In genomic region chr9:128136816-128137793, GRCh38 we compare ENCODE assay signal across 1 cellular context.
A peak's percentile ranks its signal among the peaks of the same experiment; 100 is the strongest.
TF ChIP-seq lines count a peak whose summit lies in the region.

No MANE protein-coding gene starts in this region.

TF ChIP-seq in K562, 482 proteins besides CTCF, POLR2A, EP300 and RAD21 (continued from another document):
- TF ChIP-seq, protein P1, sequence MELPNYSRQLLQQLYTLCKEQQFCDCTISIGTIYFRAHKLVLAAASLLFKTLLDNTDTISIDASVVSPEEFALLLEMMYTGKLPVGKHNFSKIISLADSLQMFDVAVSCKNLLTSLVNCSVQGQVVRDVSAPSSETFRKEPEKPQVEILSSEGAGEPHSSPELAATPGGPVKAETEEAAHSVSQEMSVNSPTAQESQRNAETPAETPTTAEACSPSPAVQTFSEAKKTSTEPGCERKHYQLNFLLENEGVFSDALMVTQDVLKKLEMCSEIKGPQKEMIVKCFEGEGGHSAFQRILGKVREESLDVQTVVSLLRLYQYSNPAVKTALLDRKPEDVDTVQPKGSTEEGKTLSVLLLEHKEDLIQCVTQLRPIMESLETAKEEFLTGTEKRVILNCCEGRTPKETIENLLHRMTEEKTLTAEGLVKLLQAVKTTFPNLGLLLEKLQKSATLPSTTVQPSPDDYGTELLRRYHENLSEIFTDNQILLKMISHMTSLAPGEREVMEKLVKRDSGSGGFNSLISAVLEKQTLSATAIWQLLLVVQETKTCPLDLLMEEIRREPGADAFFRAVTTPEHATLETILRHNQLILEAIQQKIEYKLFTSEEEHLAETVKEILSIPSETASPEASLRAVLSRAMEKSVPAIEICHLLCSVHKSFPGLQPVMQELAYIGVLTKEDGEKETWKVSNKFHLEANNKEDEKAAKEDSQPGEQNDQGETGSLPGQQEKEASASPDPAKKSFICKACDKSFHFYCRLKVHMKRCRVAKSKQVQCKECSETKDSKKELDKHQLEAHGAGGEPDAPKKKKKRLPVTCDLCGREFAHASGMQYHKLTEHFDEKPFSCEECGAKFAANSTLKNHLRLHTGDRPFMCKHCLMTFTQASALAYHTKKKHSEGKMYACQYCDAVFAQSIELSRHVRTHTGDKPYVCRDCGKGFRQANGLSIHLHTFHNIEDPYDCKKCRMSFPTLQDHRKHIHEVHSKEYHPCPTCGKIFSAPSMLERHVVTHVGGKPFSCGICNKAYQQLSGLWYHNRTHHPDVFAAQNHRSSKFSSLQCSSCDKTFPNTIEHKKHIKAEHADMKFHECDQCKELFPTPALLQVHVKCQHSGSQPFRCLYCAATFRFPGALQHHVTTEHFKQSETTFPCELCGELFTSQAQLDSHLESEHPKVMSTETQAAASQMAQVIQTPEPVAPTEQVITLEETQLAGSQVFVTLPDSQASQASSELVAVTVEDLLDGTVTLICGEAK (IDR thresholded peaks at IDR 0.05) = no peak
- TF ChIP-seq, protein P1 (CRISPR knock-in tag; IDR thresholded peaks at IDR 0.05) = no peak
- TF ChIP-seq, protein P2, sequence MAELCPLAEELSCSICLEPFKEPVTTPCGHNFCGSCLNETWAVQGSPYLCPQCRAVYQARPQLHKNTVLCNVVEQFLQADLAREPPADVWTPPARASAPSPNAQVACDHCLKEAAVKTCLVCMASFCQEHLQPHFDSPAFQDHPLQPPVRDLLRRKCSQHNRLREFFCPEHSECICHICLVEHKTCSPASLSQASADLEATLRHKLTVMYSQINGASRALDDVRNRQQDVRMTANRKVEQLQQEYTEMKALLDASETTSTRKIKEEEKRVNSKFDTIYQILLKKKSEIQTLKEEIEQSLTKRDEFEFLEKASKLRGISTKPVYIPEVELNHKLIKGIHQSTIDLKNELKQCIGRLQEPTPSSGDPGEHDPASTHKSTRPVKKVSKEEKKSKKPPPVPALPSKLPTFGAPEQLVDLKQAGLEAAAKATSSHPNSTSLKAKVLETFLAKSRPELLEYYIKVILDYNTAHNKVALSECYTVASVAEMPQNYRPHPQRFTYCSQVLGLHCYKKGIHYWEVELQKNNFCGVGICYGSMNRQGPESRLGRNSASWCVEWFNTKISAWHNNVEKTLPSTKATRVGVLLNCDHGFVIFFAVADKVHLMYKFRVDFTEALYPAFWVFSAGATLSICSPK (IDR thresholded peaks at IDR 0.05; ENCODE audit: borderline replicate concordance) = no peak
- TF ChIP-seq CREB3 (tag; conservative IDR thresholded peaks at IDR 0.05; ENCODE audit: low read depth) (no peak), KLF6 (CRISPR knock-in tag; IDR thresholded peaks at IDR 0.05; ENCODE audit: borderline replicate concordance) (no peak), MTA1 (IDR thresholded peaks at IDR 0.05; ENCODE audit: borderline replicate concordance) (no peak), NR2F6 (CRISPR knock-in tag; IDR thresholded peaks at IDR 0.05) (no peak), RBM34 (IDR thresholded peaks at IDR 0.05; ENCODE audit: borderline replicate concordance, insufficient read depth, low read length) (no peak), PYGO2 (tag; IDR thresholded peaks at IDR 0.05) (no peak), SAP30 (IDR thresholded peaks at IDR 0.05; ENCODE audit: borderline replicate concordance, insufficient read depth, low read depth, low read length, poor library complexity, severe bottlenecking) (no peak), ASH1L (IDR thresholded peaks at IDR 0.05; ENCODE audit: borderline replicate concordance, low read depth, partially characterized antibody) (no peak), BACH1 (tag; IDR thresholded peaks at IDR 0.05) (peak; percentile 50; the same call in 1 of the 2 replicates), ZNF224 (CRISPR knock-in tag; IDR thresholded peaks at IDR 0.05) (no peak), SMARCE1 (IDR thresholded peaks at IDR 0.05) (peak; percentile 37; the same call in 1 of the 2 replicates), RNF2 (IDR thresholded peaks at IDR 0.05) (no peak), ZNF239 (CRISPR knock-in tag; IDR thresholded peaks at IDR 0.05) (no peak), ZBTB17 (CRISPR knock-in tag; IDR thresholded peaks at IDR 0.05) (no peak), SIRT6 (IDR thresholded peaks at IDR 0.05; ENCODE audit: low read depth, low read length) (no peak), CHD4 (IDR thresholded peaks at IDR 0.05; ENCODE audit: insufficient read depth, insufficient replicate concordance, low read depth, low read length, poor library complexity, severe bottlenecking) (no peak), ADNP (tag; IDR thresholded peaks at IDR 0.05) (no peak), JUN (IDR thresholded peaks at IDR 0.05; ENCODE audit: borderline replicate concordance, low read depth, low read length) (peak; percentile 56; the same call in 1 of the 2 replicates), JUN (CRISPR knock-in tag; IDR thresholded peaks at IDR 0.05; ENCODE audit: borderline replicate concordance) (no peak), ZZZ3 (IDR thresholded peaks at IDR 0.05) (no peak), E2F4 (CRISPR knock-in tag; IDR thresholded peaks at IDR 0.05; ENCODE audit: low read depth) (no peak), ZNF696 (CRISPR knock-in tag; conservative IDR thresholded peaks at IDR 0.05) (no peak), ZNF212 (CRISPR knock-in tag; IDR thresholded peaks at IDR 0.05) (no peak), FOXJ2 (tag; IDR thresholded peaks at IDR 0.05) (no peak), HDAC3 (IDR thresholded peaks at IDR 0.05; ENCODE audit: borderline replicate concordance, partially characterized antibody) (no peak), HMGN3 (IDR thresholded peaks at IDR 0.05; ENCODE audit: borderline replicate concordance, extremely low read depth, insufficient read length, low read depth, low read length) (no peak), POLR2H (tag; IDR thresholded peaks at IDR 0.05; ENCODE audit: low read depth) (no peak), SLC30A9 (CRISPR knock-in tag; IDR thresholded peaks at IDR 0.05) (no peak), ZNF830 (CRISPR knock-in tag; IDR thresholded peaks at IDR 0.05) (no peak), ZNF780A (CRISPR knock-in tag; IDR thresholded peaks at IDR 0.05) (no peak)
- TF ChIP-seq, protein P3, sequence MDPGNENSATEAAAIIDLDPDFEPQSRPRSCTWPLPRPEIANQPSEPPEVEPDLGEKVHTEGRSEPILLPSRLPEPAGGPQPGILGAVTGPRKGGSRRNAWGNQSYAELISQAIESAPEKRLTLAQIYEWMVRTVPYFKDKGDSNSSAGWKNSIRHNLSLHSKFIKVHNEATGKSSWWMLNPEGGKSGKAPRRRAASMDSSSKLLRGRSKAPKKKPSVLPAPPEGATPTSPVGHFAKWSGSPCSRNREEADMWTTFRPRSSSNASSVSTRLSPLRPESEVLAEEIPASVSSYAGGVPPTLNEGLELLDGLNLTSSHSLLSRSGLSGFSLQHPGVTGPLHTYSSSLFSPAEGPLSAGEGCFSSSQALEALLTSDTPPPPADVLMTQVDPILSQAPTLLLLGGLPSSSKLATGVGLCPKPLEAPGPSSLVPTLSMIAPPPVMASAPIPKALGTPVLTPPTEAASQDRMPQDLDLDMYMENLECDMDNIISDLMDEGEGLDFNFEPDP (CRISPR knock-in tag; IDR thresholded peaks at IDR 0.05) = no peak
- TF ChIP-seq, protein P4, sequence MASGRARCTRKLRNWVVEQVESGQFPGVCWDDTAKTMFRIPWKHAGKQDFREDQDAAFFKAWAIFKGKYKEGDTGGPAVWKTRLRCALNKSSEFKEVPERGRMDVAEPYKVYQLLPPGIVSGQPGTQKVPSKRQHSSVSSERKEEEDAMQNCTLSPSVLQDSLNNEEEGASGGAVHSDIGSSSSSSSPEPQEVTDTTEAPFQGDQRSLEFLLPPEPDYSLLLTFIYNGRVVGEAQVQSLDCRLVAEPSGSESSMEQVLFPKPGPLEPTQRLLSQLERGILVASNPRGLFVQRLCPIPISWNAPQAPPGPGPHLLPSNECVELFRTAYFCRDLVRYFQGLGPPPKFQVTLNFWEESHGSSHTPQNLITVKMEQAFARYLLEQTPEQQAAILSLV (tag; IDR thresholded peaks at IDR 0.05) = no peak
- TF ChIP-seq, protein P5, sequence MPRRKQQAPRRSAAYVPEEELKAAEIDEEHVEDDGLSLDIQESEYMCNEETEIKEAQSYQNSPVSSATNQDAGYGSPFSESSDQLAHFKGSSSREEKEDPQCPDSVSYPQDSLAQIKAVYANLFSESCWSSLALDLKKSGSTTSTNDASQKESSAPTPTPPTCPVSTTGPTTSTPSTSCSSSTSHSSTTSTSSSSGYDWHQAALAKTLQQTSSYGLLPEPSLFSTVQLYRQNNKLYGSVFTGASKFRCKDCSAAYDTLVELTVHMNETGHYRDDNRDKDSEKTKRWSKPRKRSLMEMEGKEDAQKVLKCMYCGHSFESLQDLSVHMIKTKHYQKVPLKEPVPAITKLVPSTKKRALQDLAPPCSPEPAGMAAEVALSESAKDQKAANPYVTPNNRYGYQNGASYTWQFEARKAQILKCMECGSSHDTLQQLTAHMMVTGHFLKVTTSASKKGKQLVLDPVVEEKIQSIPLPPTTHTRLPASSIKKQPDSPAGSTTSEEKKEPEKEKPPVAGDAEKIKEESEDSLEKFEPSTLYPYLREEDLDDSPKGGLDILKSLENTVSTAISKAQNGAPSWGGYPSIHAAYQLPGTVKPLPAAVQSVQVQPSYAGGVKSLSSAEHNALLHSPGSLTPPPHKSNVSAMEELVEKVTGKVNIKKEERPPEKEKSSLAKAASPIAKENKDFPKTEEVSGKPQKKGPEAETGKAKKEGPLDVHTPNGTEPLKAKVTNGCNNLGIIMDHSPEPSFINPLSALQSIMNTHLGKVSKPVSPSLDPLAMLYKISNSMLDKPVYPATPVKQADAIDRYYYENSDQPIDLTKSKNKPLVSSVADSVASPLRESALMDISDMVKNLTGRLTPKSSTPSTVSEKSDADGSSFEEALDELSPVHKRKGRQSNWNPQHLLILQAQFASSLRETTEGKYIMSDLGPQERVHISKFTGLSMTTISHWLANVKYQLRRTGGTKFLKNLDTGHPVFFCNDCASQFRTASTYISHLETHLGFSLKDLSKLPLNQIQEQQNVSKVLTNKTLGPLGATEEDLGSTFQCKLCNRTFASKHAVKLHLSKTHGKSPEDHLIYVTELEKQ (CRISPR knock-in tag; IDR thresholded peaks at IDR 0.05) = no peak
